In genomic region chr7:121015560-121015959, GRCh38 we compare ENCODE assay signal across 23 cellular contexts. TPM values are rescaled to one million over a fixed set of nuclear protein-coding genes. Genes with fewer than 3 reads are reported as not detected.
DNase-seq lines count a peak whose midpoint lies in the region; ATAC-seq, FAIRE-seq and TF ChIP-seq lines count a peak whose summit lies in the region.
"Had no signal": no experiment of that assay in that cellular context is flagged by ENCODE, and none has a peak within 500 bp of the region (broad histone marks: within the 10 kb centered on the region; RNA-seq: fewer than 3 reads in every experiment).

No MANE protein-coding gene starts in this region.

- BruUV-seq in HepG2 (replicated peaks; lab: Mats Ljungman, UMichigan) = no TSS peak

- no peak overlapping the region for H2BK120ac ChIP-seq in mesenchymal stem cell (ENCODE audit: low read depth, low read length)

- H3K27me3 ChIP-seq in liver (ENCODE audit: control insufficient read depth in 4 of 4, insufficient read depth in 4 of 4, low read length in 3 of 4) = no peaks in the 10 kb centered on the region
- no peaks in the 10 kb centered on the region for H3K27me3 ChIP-seq in HepG2 (ENCODE audit: control insufficient read depth in 1 of 2, insufficient read depth in 2 of 2, low read length in 2 of 2)
- no peaks in the 10 kb centered on the region for H3K27me3 ChIP-seq in mesenchymal stem cell (ENCODE audit: control insufficient read depth in 1 of 2, insufficient read depth in 1 of 2, low read length in 2 of 2)
- no peaks in the 10 kb centered on the region for H3K27me3 ChIP-seq in skeletal muscle tissue (ENCODE audit: control insufficient read depth in 3 of 3, insufficient read depth in 3 of 3, low read length in 3 of 3)
- no peaks in the 10 kb centered on the region for H3K27me3 ChIP-seq in colonic mucosa
- H3K27me3 ChIP-seq: BLaER1 treated with 17β-estradiol and CSF1 and Interleukin-3, amounts not matched to agents 10 nM and 100 nM had no signal

- H3K4me1 Mint-ChIP-seq in stimulated activated effector memory CD8-positive, alpha-beta T cell treated with anti-CD3 and anti-CD28 coated beads, Interleukin-12 subunit alpha, Interleukin-12 subunit beta, amount 100 ng/mL, for 72 hours = no peaks in the 10 kb centered on the region
- H3K4me1 Mint-ChIP-seq: GM23338, H9 had no signal

- peak overlapping the region; percentile 19 for H4K8ac ChIP-seq in mesenchymal stem cell (ENCODE audit: low read length)

- H3K27ac Mint-ChIP-seq in stimulated activated effector memory CD8-positive, alpha-beta T cell treated with anti-CD3 and anti-CD28 coated beads, Interleukin-12 subunit alpha, Interleukin-12 subunit beta, amount 100 ng/mL, for 72 hours = no peak overlapping the region
- H3K27ac Mint-ChIP-seq: CD4-positive, alpha-beta T cell; GM23338; H9 had no signal

- H3K9me3 ChIP-seq in liver (ENCODE audit: control insufficient read depth in 4 of 4, low read length in 3 of 4) (no peaks in the 10 kb centered on the region), HepG2 (ENCODE audit: low read length) (no peaks in the 10 kb centered on the region), mesenchymal stem cell (ENCODE audit: control insufficient read depth, low read length) (no peaks in the 10 kb centered on the region), skeletal muscle tissue (ENCODE audit: control insufficient read depth in 3 of 3, low read length in 3 of 3) (no peaks in the 10 kb centered on the region), colonic mucosa (no peaks in the 10 kb centered on the region)
- H3K9me3 ChIP-seq: A549; BLaER1 treated with 17β-estradiol and CSF1 and Interleukin-3, amounts not matched to agents 10 nM and 100 nM had no signal

- no peak for DNase-seq in HepG2 (ENCODE audit: low spot score)
- no peak for DNase-seq in mesenchymal stem cell
- no peak for DNase-seq in colonic mucosa
- no peak for DNase-seq in NCI-H1694 (lab: John Stamatoyannopoulos, UW)
- DNase-seq in stimulated activated effector memory CD8-positive, alpha-beta T cell treated with anti-CD3 and anti-CD28 coated beads, Interleukin-12 subunit alpha, Interleukin-12 subunit beta, amount 100 ng/mL, for 72 hours (ENCODE audit: low spot score in 2 of 2) = no peak
- DNase-seq: AML-193; CD4-positive, alpha-beta T cell; H9; MM.1S; NCI-H1694 treated with DMSO at 0.1 percent for 48 hours; NCI-H2081; NCI-H2227 treated with DMSO at 0.1 percent for 48 hours; NCI-H526 treated with DMSO at 0.1 percent for 48 hours; PC-9; SHP77 treated with DMSO at 0.1 percent for 48 hours had no signal

- no peak overlapping the region for H2AFZ ChIP-seq in HepG2 (ENCODE audit: low read length)
- no peak overlapping the region for H2AFZ ChIP-seq in mesenchymal stem cell (ENCODE audit: low read depth, low read length)
- H2AFZ ChIP-seq: GM23338, PC-9 had no signal

- peaks cover 0 to 10% (median 4%) of the 10 kb centered on the region in 4 donors for H3K36me3 ChIP-seq in liver (ENCODE audit: control insufficient read depth in 4 of 4, insufficient read depth in 3 of 4, low read depth in 1 of 4, low read length in 3 of 4)
- H3K36me3 ChIP-seq in HepG2 (replicated peaks in 1 of 2; ENCODE audit: control insufficient read depth in 1 of 2, insufficient read depth in 2 of 2, low read length in 2 of 2) = no peaks in the 10 kb centered on the region
- H3K36me3 ChIP-seq in mesenchymal stem cell (ENCODE audit: control insufficient read depth in 1 of 2, insufficient read depth in 2 of 2, low read depth in 1 of 2, low read length in 2 of 2) = no peaks in the 10 kb centered on the region
- peaks cover 0 to 13% (median 6%) of the 10 kb centered on the region in 3 donors for H3K36me3 ChIP-seq in skeletal muscle tissue (ENCODE audit: control insufficient read depth in 3 of 3, insufficient read depth in 3 of 3, low read length in 3 of 3)
- no peaks in the 10 kb centered on the region for H3K36me3 ChIP-seq in colonic mucosa
- H3K36me3 ChIP-seq: BLaER1 treated with 17β-estradiol and CSF1 and Interleukin-3, amounts not matched to agents 10 nM and 100 nM had no signal

- no peak overlapping the region for H2BK5ac ChIP-seq in mesenchymal stem cell (ENCODE audit: low read depth, low read length, poor library complexity, severe bottlenecking)

- TF ChIP-seq EP300 in HepG2 (IDR thresholded peaks at IDR 0.05; ENCODE audit: low read depth in 2 of 2, low read length in 2 of 2) (no peak), HepG2 (CRISPR knock-in tag; IDR thresholded peaks at IDR 0.05; ENCODE audit: borderline replicate concordance) (no peak)

- H3K4ac ChIP-seq in mesenchymal stem cell (ENCODE audit: low read depth in 1 of 2, low read length in 2 of 2) = peak overlapping the region in 1 of 2 experiments; percentile 94

- H4K20me1 ChIP-seq in HepG2 (ENCODE audit: insufficient read depth, low read length) = no peaks in the 10 kb centered on the region
- H4K20me1 ChIP-seq: BLaER1 treated with 17β-estradiol and CSF1 and Interleukin-3, amounts not matched to agents 10 nM and 100 nM had no signal

- no peaks in the 10 kb centered on the region for H3K9me3 Mint-ChIP-seq in stimulated activated effector memory CD8-positive, alpha-beta T cell treated with anti-CD3 and anti-CD28 coated beads, Interleukin-12 subunit alpha, Interleukin-12 subunit beta, amount 100 ng/mL, for 72 hours
- H3K9me3 Mint-ChIP-seq: CD4-positive, alpha-beta T cell; GM23338; H9 had no signal

- H3K79me1 ChIP-seq in mesenchymal stem cell (replicated peaks; ENCODE audit: low read length, poor library complexity, severe bottlenecking) = peaks cover 2% of the 10 kb centered on the region

- TF ChIP-seq RAD21 in liver (IDR thresholded peaks at IDR 0.05) = no peak
- no peak for TF ChIP-seq RAD21 in HepG2 (CRISPR knock-in tag; IDR thresholded peaks at IDR 0.05)

- H3K18ac ChIP-seq in mesenchymal stem cell (ENCODE audit: low read depth in 1 of 2, low read length in 2 of 2) = peak overlapping the region; percentile 83 to 93

- H4K91ac ChIP-seq in mesenchymal stem cell (ENCODE audit: low read length) = no peak overlapping the region

- no peak for TF ChIP-seq POLR2A in HepG2 (IDR thresholded peaks at IDR 0.05; ENCODE audit: insufficient read depth in 1 of 2, low read depth in 2 of 2, low read length in 2 of 2)

- ATAC-seq in HepG2 = no peak
- no peak for ATAC-seq in stimulated activated effector memory CD8-positive, alpha-beta T cell treated with anti-CD3 and anti-CD28 coated beads, Interleukin-12 subunit alpha, Interleukin-12 subunit beta, amount 100 ng/mL, for 72 hours
- ATAC-seq: A549, GM23338 had no signal

- in situ Hi-C loops in HepG2 (cut with HindIII; ENCODE audit: extremely low pct_ligation_motif_present, low pct_unique_long_range_greater_than_20kb) = no loop called here

- no peak for FAIRE-seq in HepG2 (lab: Jason Lieb, UNC)
- FAIRE-seq: A549, D721Med had no signal

- H2AK5ac ChIP-seq in mesenchymal stem cell (ENCODE audit: low read length, severe bottlenecking) = no peak overlapping the region

- intact Hi-C loops in HepG2 (cut with micrococcal nuclease; ENCODE audit: unreplicated experiment) = no loop called here
- intact Hi-C loops in colonic mucosa (cut with DNase I) = no loop called here

- H3K27ac ChIP-seq in liver (ENCODE audit: low read depth in 1 of 2, low read length in 2 of 2) (no peak overlapping the region), HepG2 (ENCODE audit: extremely low read length, insufficient read depth, low read length) (no peak overlapping the region), mesenchymal stem cell (ENCODE audit: low read length, poor library complexity, severe bottlenecking) (no peak overlapping the region), skeletal muscle tissue (ENCODE audit: low read depth, low read length) (peak overlapping the region; percentile 19), colonic mucosa (no peak overlapping the region)
- H3K27ac ChIP-seq: A549; BLaER1 treated with 17β-estradiol and CSF1 and Interleukin-3, amounts not matched to agents 10 nM and 100 nM; KMS-11; PC-9; SK-N-MC had no signal

- peaks cover 0 to 13% (median 6%) of the 10 kb centered on the region in 4 donors for H3K4me1 ChIP-seq in liver (ENCODE audit: control insufficient read depth in 4 of 4, insufficient read depth in 4 of 4, low read length in 3 of 4)
- H3K4me1 ChIP-seq in HepG2 (ENCODE audit: insufficient read depth, low read length) = no peaks in the 10 kb centered on the region
- H3K4me1 ChIP-seq in mesenchymal stem cell (ENCODE audit: control insufficient read depth, insufficient read depth, low read depth, low read length) = no peaks in the 10 kb centered on the region
- peaks cover 17 to 34% (median 33%) of the 10 kb centered on the region in 3 donors for H3K4me1 ChIP-seq in skeletal muscle tissue (ENCODE audit: control insufficient read depth in 3 of 3, insufficient read depth in 3 of 3, low read length in 3 of 3)
- no peaks in the 10 kb centered on the region for H3K4me1 ChIP-seq in colonic mucosa
- H3K4me1 ChIP-seq: A549 had no signal

- no peak for TF ChIP-seq CTCF in liver (IDR thresholded peaks at IDR 0.05; ENCODE audit: low read depth, low read length, missing input control)
- no peak for TF ChIP-seq CTCF in HepG2 (CRISPR knock-in tag; IDR thresholded peaks at IDR 0.05)
- TF ChIP-seq CTCF in colonic mucosa (IDR thresholded peaks at IDR 0.05) = no peak

- no peaks in the 10 kb centered on the region for H3K79me2 ChIP-seq in HepG2 (ENCODE audit: insufficient read depth, low read length)

- no peak overlapping the region for H2BK15ac ChIP-seq in mesenchymal stem cell (ENCODE audit: low read depth, poor library complexity, severe bottlenecking)

- H3K23ac ChIP-seq in mesenchymal stem cell (ENCODE audit: low read length in 2 of 2) = no peak overlapping the region

- no peak overlapping the region for H3K4me3 Mint-ChIP-seq in stimulated activated effector memory CD8-positive, alpha-beta T cell treated with anti-CD3 and anti-CD28 coated beads, Interleukin-12 subunit alpha, Interleukin-12 subunit beta, amount 100 ng/mL, for 72 hours
- H3K4me3 Mint-ChIP-seq: CD4-positive, alpha-beta T cell; GM23338; H9 had no signal

- H3K14ac ChIP-seq in mesenchymal stem cell (ENCODE audit: low read length in 2 of 2) = peak overlapping the region in 1 of 2 experiments; percentile 88

- WGBS in liver = 88% methylated on average over 4 of the region's 4 CpGs
- 46% methylated on average over 4 of the region's 4 CpGs for WGBS in HepG2 (ENCODE audit: low lambda C conversion rate)
- 90% methylated on average over 3 of the region's 4 CpGs for WGBS in mesenchymal stem cell

- CTCF ChIA-PET in HepG2 (lab: Yijun Ruan, JAX; ENCODE audit: low intra/inter-chr PET ratio, low total read pairs) = no interaction called here

- no peak overlapping the region for H3K4me2 ChIP-seq in HepG2 (ENCODE audit: low read depth, low read length)
- H3K4me2 ChIP-seq in mesenchymal stem cell (ENCODE audit: low read length, poor library complexity, severe bottlenecking) = no peak overlapping the region
- H3K4me2 ChIP-seq: A549; BLaER1 treated with 17β-estradiol and CSF1 and Interleukin-3, amounts not matched to agents 10 nM and 100 nM; GM23338; KMS-11; PC-9 had no signal

- POLR2A ChIA-PET in HepG2 (lab: Yijun Ruan, JAX) = no interaction called here

- H2BK12ac ChIP-seq in mesenchymal stem cell (ENCODE audit: low read length in 2 of 2) = peak overlapping the region in 1 of 2 experiments; percentile 77

- H3K4me3 ChIP-seq in liver (ENCODE audit: low read depth in 1 of 3, low read length in 3 of 3) = no peak overlapping the region
- no peak overlapping the region for H3K4me3 ChIP-seq in HepG2 (replicated peaks in 1 of 3; ENCODE audit: insufficient read depth in 1 of 3, low read depth in 2 of 3, low read length in 3 of 3)
- no peak overlapping the region for H3K4me3 ChIP-seq in mesenchymal stem cell (ENCODE audit: insufficient read depth in 1 of 2, low read depth in 1 of 2, low read length in 2 of 2)
- no peak overlapping the region for H3K4me3 ChIP-seq in skeletal muscle tissue (ENCODE audit: low read length in 3 of 3)
- H3K4me3 ChIP-seq in colonic mucosa = no peak overlapping the region
- H3K4me3 ChIP-seq: A549; BLaER1 treated with 17β-estradiol and CSF1 and Interleukin-3, amounts not matched to agents 10 nM and 100 nM; GM23338; PC-9; SK-N-MC had no signal

- no peaks in the 10 kb centered on the region for H3K36me3 Mint-ChIP-seq in stimulated activated effector memory CD8-positive, alpha-beta T cell treated with anti-CD3 and anti-CD28 coated beads, Interleukin-12 subunit alpha, Interleukin-12 subunit beta, amount 100 ng/mL, for 72 hours

- H3K9ac ChIP-seq in liver (ENCODE audit: low read depth in 1 of 2, low read length in 2 of 2) = no peak overlapping the region
- no peak overlapping the region for H3K9ac ChIP-seq in HepG2 (ENCODE audit: insufficient read depth, low read depth, low read length)
- no peak overlapping the region for H3K9ac ChIP-seq in mesenchymal stem cell (ENCODE audit: low read length)
- H3K9ac ChIP-seq in skeletal muscle tissue (ENCODE audit: low read depth in 1 of 3, low read length in 3 of 3) = no peak overlapping the region
- no peak overlapping the region for H3K9ac ChIP-seq in colonic mucosa (ENCODE audit: low read depth in 2 of 2, low read length in 2 of 2)
- H3K9ac ChIP-seq: BLaER1 treated with 17β-estradiol and CSF1 and Interleukin-3, amounts not matched to agents 10 nM and 100 nM; KMS-11 had no signal

RNA-seq across cellular contexts. Expression of gene CPED1, which starts 27.0 kb away (rescaled TPM):
- 10 to 100 TPM in 1 of 2 donors, 1 to 10 TPM in 1; 8.5 to 58.0 TPM for total RNA-seq in liver
- 10 to 100 TPM; 11.1 to 18.1 TPM for polyA plus RNA-seq in liver
- total RNA-seq in HepG2 (2016; rRNA removed; fragmentation: Illumina TruSeq; extraction: Trizol) = 27.0 and 41.6 TPM in 2 replicates
- total RNA-seq in HepG2 (2016; cell fraction: cytosol; rRNA removed; fragmentation: Illumina TruSeq; extraction: Trizol; ENCODE audit: low read depth) = 19.1 and 22.1 TPM in 2 replicates
- 26.8 and 37.9 TPM in 2 replicates for total RNA-seq in HepG2 (2016; cell fraction: insoluble cytoplasmic fraction; rRNA removed; fragmentation: Illumina TruSeq; extraction: Trizol)
- total RNA-seq in HepG2 (2016; cell fraction: membrane; rRNA removed; fragmentation: Illumina TruSeq; extraction: Trizol) = 42.6 and 47.7 TPM in 2 replicates
- total RNA-seq in HepG2 (2016; cell fraction: nucleus; rRNA removed; fragmentation: Illumina TruSeq; extraction: Trizol) = 34.0 and 36.3 TPM in 2 replicates
- 8.1 and 11.5 TPM in 2 replicates for polyA plus RNA-seq in HepG2 (2011; rRNA removed)
- polyA plus RNA-seq in HepG2 (2011; cell fraction: cytosol; rRNA removed) = 5.7 and 8.0 TPM in 2 replicates
- polyA plus RNA-seq in HepG2 (2011; cell fraction: nucleus; rRNA removed) = 4.5 and 5.1 TPM in 2 replicates
- polyA plus RNA-seq in HepG2 (2012) = 8.0 and 9.2 TPM in 2 replicates
- 13.3 and 13.8 TPM in 2 replicates for polyA plus RNA-seq in HepG2 (2016; cell fraction: cytosol; fragmentation: Illumina TruSeq; extraction: Trizol; ENCODE audit: low read depth)
- 25.0 and 25.2 TPM in 2 replicates for polyA plus RNA-seq in HepG2 (2016; cell fraction: insoluble cytoplasmic fraction; fragmentation: Illumina TruSeq; extraction: Trizol; ENCODE audit: low read depth)
- 25.4 and 27.2 TPM in 2 replicates for polyA plus RNA-seq in HepG2 (2016; cell fraction: membrane; fragmentation: Illumina TruSeq; extraction: Trizol; ENCODE audit: low read depth)
- polyA plus RNA-seq in HepG2 (2016; cell fraction: nucleus; fragmentation: Illumina TruSeq; extraction: Trizol; ENCODE audit: insufficient read depth, low read depth) = 12.7 and 13.4 TPM in 2 replicates
- 2.6 and 9.2 TPM in 2 replicates for polyA minus RNA-seq in HepG2 (2011; rRNA and poly(A)+ RNA removed; ENCODE audit: low replicate concordance)
- 6.2 and 8.8 TPM in 2 replicates for polyA minus RNA-seq in HepG2 (2011; cell fraction: cytosol; rRNA and poly(A)+ RNA removed)
- polyA minus RNA-seq in HepG2 (2011; cell fraction: nucleus; rRNA and poly(A)+ RNA removed) = 22.3 and 31.6 TPM in 2 replicates
- 39.3 TPM for polyA plus RNA-seq in mesenchymal stem cell (2013, experiment 1 of 2)
- polyA plus RNA-seq in mesenchymal stem cell (2013, experiment 2 of 2) = 41.4 TPM
- total RNA-seq in skeletal muscle tissue = 14.6 TPM
- 10 to 100 TPM in 1 of 2 donors, 1 to 10 TPM in 1; 4.0 to 15.9 TPM for total RNA-seq in colonic mucosa
